In the genomic region with DNA sequence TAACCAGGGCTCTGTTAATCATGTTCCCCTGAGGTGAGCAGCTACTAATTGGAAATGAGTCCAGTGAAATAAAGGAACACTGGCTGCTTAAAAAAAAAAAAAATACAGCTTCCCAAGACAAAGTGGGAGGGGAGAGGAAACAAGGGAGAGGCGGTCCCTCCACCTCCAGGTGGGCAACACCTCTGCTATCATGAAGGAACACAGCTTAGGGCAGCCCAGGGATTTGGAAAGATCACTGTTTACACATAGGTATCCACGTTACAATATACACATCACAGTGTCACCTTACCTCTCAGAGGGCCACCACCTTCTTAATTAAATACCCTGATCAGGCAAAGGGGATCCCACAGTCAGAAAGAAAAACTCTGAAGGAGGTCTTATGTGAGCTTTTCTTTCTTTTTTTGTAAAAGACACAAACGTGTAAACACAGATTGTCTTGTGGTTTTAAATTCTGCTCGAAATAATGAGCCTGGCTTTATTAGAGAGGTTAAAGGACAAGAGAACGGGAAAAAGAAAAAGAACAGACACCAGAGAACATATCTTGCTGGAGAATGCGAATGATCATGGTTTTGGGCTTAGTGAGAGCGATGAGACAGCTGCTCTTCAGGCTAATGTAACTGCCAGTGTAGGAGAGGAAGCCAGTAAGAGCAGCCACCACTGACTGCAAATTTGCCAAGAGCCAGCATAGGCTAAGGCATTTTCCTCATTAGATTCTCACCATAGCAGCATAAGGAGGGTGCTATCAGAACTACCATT, we compare ENCODE assay signal across 26 cellular contexts.
DNase-seq lines count a peak whose midpoint lies in the region; ATAC-seq lines count a peak whose summit lies in the region.
"Had no signal": no experiment of that assay in that cellular context is flagged by ENCODE, and none has a peak within 500 bp of the region (broad histone marks: within the 10 kb centered on the region; RNA-seq: fewer than 3 reads in every experiment).

No MANE protein-coding gene starts in this region.

- H3K4me1 Mint-ChIP-seq in activated CD8-positive, alpha-beta memory T cell treated with anti-CD3 and anti-CD28 coated beads, Interleukin-2, amount 10 ng/mL, durations not matched to agents 7 days and 5 days, result no peaks in the 10 kb centered on the region
- peaks cover 42% of the 10 kb centered on the region for H3K4me1 Mint-ChIP-seq in stimulated activated memory B cell treated with anti-CD40 and anti-IgM and Interleukin-4, amounts not matched to agents 10 μg/mL and 1 μg/mL and 100 μg/mL, for 72 hours
- H3K4me1 Mint-ChIP-seq: activated naive CD4-positive, alpha-beta T cell treated with anti-CD3 and anti-CD28 coated beads, Interleukin-2, amount 50 U/mL, for 24 hours had no signal

- peak; percentile 8 for DNase-seq in activated CD8-positive, alpha-beta memory T cell treated with anti-CD3 and anti-CD28 coated beads, Interleukin-2, amount 10 ng/mL, durations not matched to agents 7 days and 5 days
- DNase-seq in activated CD8-positive, alpha-beta memory T cell treated with anti-CD3 and anti-CD28 coated beads, Interleukin-2, amount 50 U/mL, for 4 hours, result no peak
- peak; percentile 7 for DNase-seq in NCI-H2171 (lab: John Stamatoyannopoulos, UW)
- peak; percentile 21 for DNase-seq in amniotic epithelial cell (ENCODE audit: low read depth)
- no peak for DNase-seq in right cardiac atrium
- no peak for DNase-seq in neuronal stem cell (ENCODE audit: low spot score)
- DNase-seq: ACHN; activated CD4-positive, alpha-beta T cell treated with anti-CD3 and anti-CD28 coated beads, Interleukin-2, amount 50 U/mL, for 1 hour; anterior cingulate cortex; C1 segment of cervical spinal cord; cortex of kidney; hypothalamus; left lung; midbrain; NCI-H1092 treated with DMSO at 0.1 percent for 48 hours; PC-3; posterior cingulate gyrus; SW 1271; T1000 had no signal

- no peak overlapping the region for H3K4ac ChIP-seq in neuronal stem cell (ENCODE audit: low read length)

- no peaks in the 10 kb centered on the region for H3K36me3 Mint-ChIP-seq in activated CD8-positive, alpha-beta memory T cell treated with anti-CD3 and anti-CD28 coated beads, Interleukin-2, amount 10 ng/mL, durations not matched to agents 7 days and 5 days
- peaks cover 27% of the 10 kb centered on the region for H3K36me3 Mint-ChIP-seq in stimulated activated memory B cell treated with anti-CD40 and anti-IgM and Interleukin-4, amounts not matched to agents 10 μg/mL and 1 μg/mL and 100 μg/mL, for 72 hours

- no peak overlapping the region for H2BK15ac ChIP-seq in neuronal stem cell (ENCODE audit: low read length)

- H3K79me1 ChIP-seq in neuronal stem cell (ENCODE audit: low read depth, low read length), result no peaks in the 10 kb centered on the region

- no peak overlapping the region for H3K14ac ChIP-seq in neuronal stem cell (ENCODE audit: low read length)

- H3K9me3 ChIP-seq in right cardiac atrium (ENCODE audit: control insufficient read depth, low read length), result no peaks in the 10 kb centered on the region
- H3K9me3 ChIP-seq in neuronal stem cell (replicated peaks in 1 of 2; ENCODE audit: control insufficient read depth in 2 of 2, insufficient read depth in 1 of 2, low read depth in 1 of 2, low read length in 2 of 2), result no peaks in the 10 kb centered on the region
- H3K9me3 ChIP-seq: left lung, vagina had no signal

- no peak overlapping the region for H2AK5ac ChIP-seq in neuronal stem cell (ENCODE audit: low read depth, low read length)

- H3K9me3 Mint-ChIP-seq in activated CD8-positive, alpha-beta memory T cell treated with anti-CD3 and anti-CD28 coated beads, Interleukin-2, amount 10 ng/mL, durations not matched to agents 7 days and 5 days (ENCODE audit: low read depth), result no peaks in the 10 kb centered on the region
- no peaks in the 10 kb centered on the region for H3K9me3 Mint-ChIP-seq in stimulated activated memory B cell treated with anti-CD40 and anti-IgM and Interleukin-4, amounts not matched to agents 10 μg/mL and 1 μg/mL and 100 μg/mL, for 72 hours
- H3K9me3 Mint-ChIP-seq: activated naive CD4-positive, alpha-beta T cell treated with anti-CD3 and anti-CD28 coated beads, Interleukin-2, amount 50 U/mL, for 24 hours; nephron; stimulated activated naive CD8-positive, alpha-beta T cell treated with anti-CD3 and anti-CD28 coated beads, Interleukin-15, Interleukin-2, amounts not matched to agents 100 ng/mL and 50 ng/mL, for 24 hours had no signal

- H3K4me2 ChIP-seq in neuronal stem cell (ENCODE audit: insufficient read depth, low read length, poor library complexity, severe bottlenecking), result no peak overlapping the region

- no peak overlapping the region for H3K27ac ChIP-seq in right cardiac atrium (ENCODE audit: low read length)
- no peak overlapping the region for H3K27ac ChIP-seq in neuronal stem cell (replicated peaks; ENCODE audit: low read length)
- H3K27ac ChIP-seq: left lung, vagina had no signal

- H4K8ac ChIP-seq in neuronal stem cell (ENCODE audit: low read depth, low read length), result no peak overlapping the region

- H3K27me3 ChIP-seq in right cardiac atrium (ENCODE audit: control insufficient read depth, insufficient read depth) (no peaks in the 10 kb centered on the region), neuronal stem cell (ENCODE audit: control insufficient read depth in 3 of 3, insufficient read depth in 3 of 3, low read depth in 1 of 3, low read length in 3 of 3) (no peaks in the 10 kb centered on the region)
- H3K27me3 ChIP-seq: left lung, vagina had no signal

- CTCF ChIA-PET in activated CD8-positive, alpha-beta memory T cell treated with anti-CD3 and anti-CD28 coated beads, Interleukin-2, amount 10 ng/mL, durations not matched to agents 7 days and 5 days (lab: Charles Lee), result no interaction called here

- H3K4me3 ChIP-seq in right cardiac atrium (ENCODE audit: low read length) (no peak overlapping the region), neuronal stem cell (ENCODE audit: low read length in 2 of 2) (no peak overlapping the region)
- H3K4me3 ChIP-seq: left lung, vagina had no signal

- no peak overlapping the region for H3K9ac ChIP-seq in neuronal stem cell (ENCODE audit: low read depth, low read length, poor library complexity)

- no peaks in the 10 kb centered on the region for H3K27me3 Mint-ChIP-seq in activated CD8-positive, alpha-beta memory T cell treated with anti-CD3 and anti-CD28 coated beads, Interleukin-2, amount 10 ng/mL, durations not matched to agents 7 days and 5 days
- H3K27me3 Mint-ChIP-seq in stimulated activated memory B cell treated with anti-CD40 and anti-IgM and Interleukin-4, amounts not matched to agents 10 μg/mL and 1 μg/mL and 100 μg/mL, for 72 hours, result no peaks in the 10 kb centered on the region
- H3K27me3 Mint-ChIP-seq: activated naive CD4-positive, alpha-beta T cell treated with anti-CD3 and anti-CD28 coated beads, Interleukin-2, amount 50 U/mL, for 24 hours; stimulated activated naive CD8-positive, alpha-beta T cell treated with anti-CD3 and anti-CD28 coated beads, Interleukin-15, Interleukin-2, amounts not matched to agents 100 ng/mL and 50 ng/mL, for 24 hours had no signal

- no peak for ATAC-seq in activated CD8-positive, alpha-beta memory T cell treated with anti-CD3 and anti-CD28 coated beads, Interleukin-2, amount 10 ng/mL, durations not matched to agents 7 days and 5 days
- ATAC-seq in stimulated activated memory B cell treated with anti-CD40 and anti-IgM and Interleukin-4, amounts not matched to agents 10 μg/mL and 1 μg/mL and 100 μg/mL, for 72 hours, result no peak
- ATAC-seq in right cardiac atrium (no peak), HG02938 (IDR thresholded peaks at IDR 0.05; ENCODE audit: unreplicated experiment) (no peak)
- ATAC-seq: left lung, PC-3, sciatic nerve had no signal

- no peak overlapping the region for H3K23ac ChIP-seq in neuronal stem cell (ENCODE audit: low read depth, low read length, poor library complexity)

- H3K4me1 ChIP-seq in right cardiac atrium (ENCODE audit: control insufficient read depth, insufficient read depth, low read length) (no peaks in the 10 kb centered on the region), neuronal stem cell (ENCODE audit: control insufficient read depth in 2 of 2, insufficient read depth in 1 of 2, low read depth in 1 of 2, low read length in 2 of 2) (peaks cover 3 to 6% of the 10 kb centered on the region in 2 donors)
- H3K4me1 ChIP-seq: left lung, vagina had no signal

- no peak overlapping the region for H3K27ac Mint-ChIP-seq in activated CD8-positive, alpha-beta memory T cell treated with anti-CD3 and anti-CD28 coated beads, Interleukin-2, amount 10 ng/mL, durations not matched to agents 7 days and 5 days
- H3K27ac Mint-ChIP-seq in stimulated activated memory B cell treated with anti-CD40 and anti-IgM and Interleukin-4, amounts not matched to agents 10 μg/mL and 1 μg/mL and 100 μg/mL, for 72 hours, result peak overlapping the region; percentile 67
- H3K27ac Mint-ChIP-seq: activated naive CD4-positive, alpha-beta T cell treated with anti-CD3 and anti-CD28 coated beads, Interleukin-2, amount 50 U/mL, for 24 hours; nephron; stimulated activated naive CD8-positive, alpha-beta T cell treated with anti-CD3 and anti-CD28 coated beads, Interleukin-15, Interleukin-2, amounts not matched to agents 100 ng/mL and 50 ng/mL, for 24 hours had no signal

- H4K91ac ChIP-seq in neuronal stem cell (ENCODE audit: low read depth, low read length, poor library complexity), result no peak overlapping the region

- no peaks in the 10 kb centered on the region for H3K36me3 ChIP-seq in neuronal stem cell (replicated peaks in 1 of 2; ENCODE audit: control insufficient read depth in 2 of 2, insufficient read depth in 2 of 2, low read length in 2 of 2)
- H3K36me3 ChIP-seq: vagina had no signal

- no peak overlapping the region for H2BK5ac ChIP-seq in neuronal stem cell (ENCODE audit: low read length)

- no peak overlapping the region for H2BK12ac ChIP-seq in neuronal stem cell (ENCODE audit: low read length)

- H3K18ac ChIP-seq in neuronal stem cell (ENCODE audit: low read length), result no peak overlapping the region

- H2AFZ ChIP-seq in neuronal stem cell (ENCODE audit: low read length), result no peak overlapping the region

- WGBS in right cardiac atrium, result 90% methylated on average over 7 of the region's 7 CpGs
- no CpG with 5 or more reads among the region's 7 CpGs for WGBS in neuronal stem cell (ENCODE audit: extremely low coverage in 2 of 2, insufficient read length in 2 of 2, insufficient replicate concordance in 1 of 2), 2 donors

- no peak overlapping the region for H3K4me3 Mint-ChIP-seq in activated CD8-positive, alpha-beta memory T cell treated with anti-CD3 and anti-CD28 coated beads, Interleukin-2, amount 10 ng/mL, durations not matched to agents 7 days and 5 days
- H3K4me3 Mint-ChIP-seq in stimulated activated memory B cell treated with anti-CD40 and anti-IgM and Interleukin-4, amounts not matched to agents 10 μg/mL and 1 μg/mL and 100 μg/mL, for 72 hours, result no peak overlapping the region
- H3K4me3 Mint-ChIP-seq: activated naive CD4-positive, alpha-beta T cell treated with anti-CD3 and anti-CD28 coated beads, Interleukin-2, amount 50 U/mL, for 24 hours; nephron; stimulated activated naive CD8-positive, alpha-beta T cell treated with anti-CD3 and anti-CD28 coated beads, Interleukin-15, Interleukin-2, amounts not matched to agents 100 ng/mL and 50 ng/mL, for 24 hours had no signal

- H2BK120ac ChIP-seq in neuronal stem cell (ENCODE audit: low read depth, low read length), result no peak overlapping the region

- intact Hi-C loops in right cardiac atrium (cut with DNase I), result no loop called here

Comparison
In these comparisons a context has a peak if more than half of its experiments do, and no peak if none do; other contexts are left out.
1. DNase-seq: peak in activated CD8-positive, alpha-beta memory T cell treated with anti-CD3 and anti-CD28 coated beads, Interleukin-2, amount 10 ng/mL, durations not matched to agents 7 days and 5 days (single experiment), NCI-H2171 (single experiment) and amniotic epithelial cell (single experiment); none in activated CD8-positive, alpha-beta memory T cell treated with anti-CD3 and anti-CD28 coated beads, Interleukin-2, amount 50 U/mL, for 4 hours (single experiment), right cardiac atrium (0 of 3) and neuronal stem cell (single experiment).